20 cellular contexts compared by ENCODE assay signal in genomic region chr16:71623597-71623996, GRCh38. TPM values are rescaled to one million over a fixed set of nuclear protein-coding genes. Genes with fewer than 3 reads are reported as not detected.
"Had no signal": no experiment of that assay in that cellular context is flagged by ENCODE, and none has a peak within 500 bp of the region (broad histone marks: within the 10 kb centered on the region; RNA-seq: fewer than 3 reads in every experiment).

No MANE protein-coding gene starts in this region.

- H3K9me3 Mint-ChIP-seq: activated naive CD8-positive, alpha-beta T cell treated with anti-CD3 and anti-CD28 coated beads, Interleukin-2, amount 10 ng/mL, durations not matched to agents 7 days and 5 days; naive thymus-derived CD4-positive, alpha-beta T cell had no signal

- DNase-seq: activated CD4-positive, alpha-beta T cell treated with anti-CD3 and anti-CD28 coated beads, Interleukin-2, amount 50 U/mL, for 48 hours; activated gamma-delta T cell; activated naive CD8-positive, alpha-beta T cell treated with anti-CD3 and anti-CD28 coated beads, Interleukin-2, amount 10 ng/mL, durations not matched to agents 7 days and 5 days; activated T-cell treated with anti-CD3 and anti-CD28 coated beads, Interleukin-2, amount 50 U/mL, for 48 hours; anterior cingulate cortex; cerebellar nuclear complex; dermis blood vessel endothelial cell; endodermal cell; erythroblast; hippocampal formation; lower lobe of right lung; naive thymus-derived CD4-positive, alpha-beta T cell; stimulated activated CD4-positive, alpha-beta T cell treated with anti-CD3 and anti-CD28 coated beads, Interleukin-12 subunit alpha, Interleukin-12 subunit beta, amount 100 ng/mL, for 4 hours; stimulated activated naive CD8-positive, alpha-beta T cell treated with anti-CD3 and anti-CD28 coated beads, Interleukin-15, Interleukin-2, amounts not matched to agents 100 U/mL and 50 U/mL, for 24 hours; T-helper 2 cell had no signal

- H3K36me3 Mint-ChIP-seq: activated naive CD8-positive, alpha-beta T cell treated with anti-CD3 and anti-CD28 coated beads, Interleukin-2, amount 10 ng/mL, durations not matched to agents 7 days and 5 days; naive thymus-derived CD4-positive, alpha-beta T cell; type B pancreatic cell had no signal

- H3K4me3 Mint-ChIP-seq: activated naive CD8-positive, alpha-beta T cell treated with anti-CD3 and anti-CD28 coated beads, Interleukin-2, amount 10 ng/mL, durations not matched to agents 7 days and 5 days; endodermal cell; type B pancreatic cell had no signal

- H3K27ac Mint-ChIP-seq: activated naive CD8-positive, alpha-beta T cell treated with anti-CD3 and anti-CD28 coated beads, Interleukin-2, amount 10 ng/mL, durations not matched to agents 7 days and 5 days; endodermal cell; naive thymus-derived CD4-positive, alpha-beta T cell; progenitor cell of endocrine pancreas; type B pancreatic cell had no signal

- ATAC-seq: activated CD4-positive, CD25-positive, alpha-beta regulatory T cell treated with anti-CD3 and anti-CD28 coated beads, Interleukin-2, amount 50 U/mL, for 24 hours; lower lobe of right lung; naive thymus-derived CD4-positive, alpha-beta T cell; sciatic nerve; stimulated activated naive CD8-positive, alpha-beta T cell treated with anti-CD3 and anti-CD28 coated beads, Interleukin-15, Interleukin-2, amounts not matched to agents 100 U/mL and 50 U/mL, for 24 hours had no signal

- H3K27me3 Mint-ChIP-seq: progenitor cell of endocrine pancreas had no signal

RNA-seq across cellular contexts. Expression of gene MARVELD3, which starts 2.4 kb away (rescaled TPM):
- total RNA-seq: activated naive CD8-positive, alpha-beta T cell treated with anti-CD3 and anti-CD28 coated beads, Interleukin-2, amount 10 ng/mL, durations not matched to agents 7 days and 5 days; dermis blood vessel endothelial cell; naive thymus-derived CD4-positive, alpha-beta T cell had no signal

RNA-seq across cellular contexts. Expression of gene TAT, which starts 46.7 kb away (rescaled TPM):
- total RNA-seq: activated naive CD8-positive, alpha-beta T cell treated with anti-CD3 and anti-CD28 coated beads, Interleukin-2, amount 10 ng/mL, durations not matched to agents 7 days and 5 days; dermis blood vessel endothelial cell; kidney epithelial cell; lower lobe of right lung; naive thymus-derived CD4-positive, alpha-beta T cell; progenitor cell of endocrine pancreas had no signal
